ENCODE assay signal across 32 cellular contexts in the genomic region with DNA sequence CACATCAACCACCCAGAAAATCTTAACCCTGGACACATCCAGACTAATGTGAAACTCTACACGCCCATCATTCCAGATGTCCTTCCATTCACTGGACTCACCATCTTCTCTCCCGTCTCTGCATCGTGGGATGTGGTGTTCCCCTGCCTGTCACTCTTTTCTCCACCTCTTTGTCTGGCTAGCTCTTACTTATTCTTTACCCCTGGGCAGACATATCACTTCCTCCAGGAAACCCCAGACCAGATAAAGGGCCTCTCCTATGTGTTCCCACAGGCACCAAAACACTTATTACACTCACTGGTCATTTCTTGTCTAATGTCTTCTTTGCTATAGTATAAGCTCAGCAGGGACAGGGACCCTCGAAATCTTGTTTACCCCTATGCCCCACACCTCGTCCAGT.
"Had no signal": no experiment of that assay in that cellular context is flagged by ENCODE, and none has a peak within 500 bp of the region (broad histone marks: within the 10 kb centered on the region; RNA-seq: fewer than 3 reads in every experiment).

No MANE protein-coding gene starts in this region.

- H3K4me3 Mint-ChIP-seq: activated CD4-positive, alpha-beta T cell treated with anti-CD3 and anti-CD28 coated beads for 36 hours; activated CD8-positive, alpha-beta memory T cell treated with anti-CD3 and anti-CD28 coated beads, Interleukin-2, amount 10 ng/mL, durations not matched to agents 7 days and 5 days; activated CD8-positive, alpha-beta T cell treated with anti-CD3 and anti-CD28 coated beads, Interleukin-2, amount 10 ng/mL, durations not matched to agents 7 days and 5 days; activated T-cell treated with anti-CD3 and anti-CD28 coated beads, Interleukin-2, amount 50 U/mL, for 72 hours; endodermal cell; naive thymus-derived CD8-positive, alpha-beta T cell; neural crest cell; stimulated activated effector memory CD8-positive, alpha-beta T cell treated with anti-CD3 and anti-CD28 coated beads, Interleukin-12 subunit alpha, Interleukin-12 subunit beta, amount 100 ng/mL, for 72 hours; stimulated activated naive CD8-positive, alpha-beta T cell treated with anti-CD3 and anti-CD28 coated beads, Interleukin-15, amount 100 ng/mL, for 72 hours; T-helper 17 cell had no signal

- H3K27me3 ChIP-seq: body of pancreas, pancreas, sigmoid colon, upper lobe of right lung had no signal

- H3K9me3 ChIP-seq: body of pancreas, esophagus muscularis mucosa, heart right ventricle, left lung, lower lobe of right lung, pancreas, prostate gland, sigmoid colon, upper lobe of right lung had no signal

- FAIRE-seq: islet of Langerhans, pancreas, small intestine had no signal

- H3K36me3 Mint-ChIP-seq: activated CD8-positive, alpha-beta memory T cell treated with anti-CD3 and anti-CD28 coated beads, Interleukin-2, amount 10 ng/mL, durations not matched to agents 7 days and 5 days; activated naive CD4-positive, alpha-beta T cell treated with anti-CD3 and anti-CD28 coated beads, Interleukin-2, amount 50 U/mL, for 72 hours; naive thymus-derived CD8-positive, alpha-beta T cell; stimulated activated effector memory CD8-positive, alpha-beta T cell treated with anti-CD3 and anti-CD28 coated beads, Interleukin-12 subunit alpha, Interleukin-12 subunit beta, amount 100 ng/mL, for 72 hours had no signal

- H3K4me1 ChIP-seq: body of pancreas, esophagus muscularis mucosa, left lung, lower lobe of right lung, pancreas, prostate gland, sigmoid colon, upper lobe of right lung had no signal

- H3K27ac Mint-ChIP-seq: activated CD4-positive, alpha-beta T cell treated with anti-CD3 and anti-CD28 coated beads for 36 hours; activated CD8-positive, alpha-beta memory T cell treated with anti-CD3 and anti-CD28 coated beads, Interleukin-2, amount 10 ng/mL, durations not matched to agents 7 days and 5 days; activated CD8-positive, alpha-beta T cell treated with anti-CD3 and anti-CD28 coated beads, Interleukin-2, amount 10 ng/mL, durations not matched to agents 7 days and 5 days; activated naive CD4-positive, alpha-beta T cell treated with anti-CD3 and anti-CD28 coated beads, Interleukin-2, amount 50 U/mL, for 72 hours; activated T-cell treated with anti-CD3 and anti-CD28 coated beads, Interleukin-2, amount 50 U/mL, for 72 hours; endodermal cell; naive thymus-derived CD8-positive, alpha-beta T cell; stimulated activated effector memory CD8-positive, alpha-beta T cell treated with anti-CD3 and anti-CD28 coated beads, Interleukin-12 subunit alpha, Interleukin-12 subunit beta, amount 100 ng/mL, for 72 hours; T-helper 17 cell had no signal

- ATAC-seq: activated CD4-positive, alpha-beta T cell treated with anti-CD3 and anti-CD28 coated beads for 36 hours; activated CD8-positive, alpha-beta memory T cell treated with anti-CD3 and anti-CD28 coated beads, Interleukin-2, amount 10 ng/mL, durations not matched to agents 7 days and 5 days; activated CD8-positive, alpha-beta T cell treated with anti-CD3 and anti-CD28 coated beads, Interleukin-2, amount 10 ng/mL, durations not matched to agents 7 days and 5 days; activated naive CD4-positive, alpha-beta T cell treated with anti-CD3 and anti-CD28 coated beads, Interleukin-2, amount 50 U/mL, for 72 hours; activated T-cell treated with anti-CD3 and anti-CD28 coated beads, Interleukin-2, amount 50 U/mL, for 72 hours; body of pancreas; heart right ventricle; left lung; lower lobe of right lung; naive thymus-derived CD8-positive, alpha-beta T cell; pancreas; stimulated activated effector memory CD8-positive, alpha-beta T cell treated with anti-CD3 and anti-CD28 coated beads, Interleukin-12 subunit alpha, Interleukin-12 subunit beta, amount 100 ng/mL, for 72 hours; stimulated activated naive CD8-positive, alpha-beta T cell treated with anti-CD3 and anti-CD28 coated beads, Interleukin-15, amount 100 ng/mL, for 72 hours; T-helper 17 cell; upper lobe of right lung had no signal

- H3K27ac ChIP-seq: body of pancreas, esophagus muscularis mucosa, heart right ventricle, left lung, lower lobe of right lung, pancreas, prostate gland, sigmoid colon, upper lobe of right lung had no signal

- H3K4me3 ChIP-seq: body of pancreas, esophagus muscularis mucosa, heart right ventricle, left lung, lower lobe of right lung, pancreas, prostate gland, sigmoid colon, upper lobe of right lung had no signal

- DNase-seq: activated CD4-positive, alpha-beta T cell treated with anti-CD3 and anti-CD28 coated beads for 36 hours; activated CD4-positive, CD25-positive, alpha-beta regulatory T cell; activated CD8-positive, alpha-beta memory T cell treated with anti-CD3 and anti-CD28 coated beads, Interleukin-2, amount 10 ng/mL, durations not matched to agents 7 days and 5 days; activated CD8-positive, alpha-beta T cell treated with anti-CD3 and anti-CD28 coated beads, Interleukin-2, amount 10 ng/mL, durations not matched to agents 7 days and 5 days; activated naive CD4-positive, alpha-beta T cell; activated T-cell treated with anti-CD3 and anti-CD28 coated beads, Interleukin-2, amount 50 U/mL, for 72 hours; anterior cingulate cortex; body of pancreas; central memory CD4-positive, alpha-beta T cell; endodermal cell; foreskin melanocyte; heart right ventricle; left lung; lower lobe of right lung; mesenchymal stem cell; naive thymus-derived CD8-positive, alpha-beta T cell; nucleus accumbens; pancreas; sigmoid colon; small intestine; stimulated activated CD4-positive, alpha-beta T cell treated with anti-CD3 and anti-CD28 coated beads, Interleukin-4, amount 100 ng/mL, for 24 hours; stimulated activated naive CD8-positive, alpha-beta T cell treated with anti-CD3 and anti-CD28 coated beads, Interleukin-15, amount 100 ng/mL, for 72 hours; substantia nigra; T-helper 17 cell; T1000; upper lobe of right lung had no signal

- H3K9me3 Mint-ChIP-seq: activated naive CD4-positive, alpha-beta T cell treated with anti-CD3 and anti-CD28 coated beads, Interleukin-2, amount 50 U/mL, for 72 hours; activated T-cell treated with anti-CD3 and anti-CD28 coated beads, Interleukin-2, amount 50 U/mL, for 72 hours; endodermal cell; neural crest cell; stimulated activated effector memory CD8-positive, alpha-beta T cell treated with anti-CD3 and anti-CD28 coated beads, Interleukin-12 subunit alpha, Interleukin-12 subunit beta, amount 100 ng/mL, for 72 hours; stimulated activated naive CD8-positive, alpha-beta T cell treated with anti-CD3 and anti-CD28 coated beads, Interleukin-15, amount 100 ng/mL, for 72 hours had no signal

- H3K36me3 ChIP-seq: esophagus muscularis mucosa, heart right ventricle, left lung, lower lobe of right lung, pancreas, prostate gland, sigmoid colon, upper lobe of right lung had no signal

- H3K4me1 Mint-ChIP-seq: activated CD4-positive, alpha-beta T cell treated with anti-CD3 and anti-CD28 coated beads for 36 hours; activated CD8-positive, alpha-beta memory T cell treated with anti-CD3 and anti-CD28 coated beads, Interleukin-2, amount 10 ng/mL, durations not matched to agents 7 days and 5 days; endodermal cell; stimulated activated effector memory CD8-positive, alpha-beta T cell treated with anti-CD3 and anti-CD28 coated beads, Interleukin-12 subunit alpha, Interleukin-12 subunit beta, amount 100 ng/mL, for 72 hours; stimulated activated naive CD8-positive, alpha-beta T cell treated with anti-CD3 and anti-CD28 coated beads, Interleukin-15, amount 100 ng/mL, for 72 hours; T-helper 17 cell had no signal
